ENCODE assay signal across 12 cellular contexts in genomic region chr1:202210370-202210769, GRCh38. TPM values are rescaled to one million over a fixed set of nuclear protein-coding genes. Genes with fewer than 3 reads are reported as not detected.
A peak's percentile ranks its signal among the peaks of the same experiment; 100 is the strongest.
DNase-seq lines count a peak whose midpoint lies in the region; ATAC-seq, FAIRE-seq and TF ChIP-seq lines count a peak whose summit lies in the region.
"Had no signal": no experiment of that assay in that cellular context is flagged by ENCODE, and none has a peak within 500 bp of the region (broad histone marks: within the 10 kb centered on the region; RNA-seq: fewer than 3 reads in every experiment).

No MANE protein-coding gene starts in this region.

- in situ Hi-C loops in K562 (cut with MboI): loop anchor here (25.0 kb wide), 1 partner anchor 102 kb away; no protein-coding TSS in a partner anchor

- peak in 1 of 2 experiments; percentile 21; a peak in 1 of 4 replicates for TF ChIP-seq RAD21 in K562 (CRISPR knock-in tag; conservative IDR thresholded peaks at IDR 0.05 in 1 of 2, IDR thresholded peaks at IDR 0.05 in 1 of 2)

- H4K20me1 ChIP-seq in K562 (replicated peaks; ENCODE audit: control insufficient read depth, insufficient read depth, low read length): peaks cover 14% of the 10 kb centered on the region; the same call in 1 of the 2 replicates
- no peaks in the 10 kb centered on the region for H4K20me1 ChIP-seq in osteoblast (ENCODE audit: insufficient read depth, low read length)

- BruUV-seq in K562 (replicated peaks; lab: Mats Ljungman, UMichigan): no TSS peak

- H3K4me3 ChIP-seq in K562 (no peak overlapping the region), prostate gland (no peak overlapping the region), osteoblast (ENCODE audit: insufficient read depth, low read length) (no peak overlapping the region)
- H3K4me3 ChIP-seq: dorsolateral prefrontal cortex had no signal

- H3K9me1 ChIP-seq in K562 (ENCODE audit: control insufficient read depth, insufficient read depth, low read length): no peaks in the 10 kb centered on the region

- TF ChIP-seq POLR2A in K562 (conservative IDR thresholded peaks at IDR 0.05) (no peak), prostate gland (IDR thresholded peaks at IDR 0.05) (no peak)

- TF ChIP-seq EP300 in K562 (IDR thresholded peaks at IDR 0.05; ENCODE audit: low read length): no peak

- no peaks in the 10 kb centered on the region for H3K36me3 Mint-ChIP-seq in stimulated activated naive B cell treated with anti-CD40 and anti-IgM and Interleukin-4, amounts not matched to agents 10 μg/mL and 1 μg/mL and 100 μg/mL, for 72 hours
- H3K36me3 Mint-ChIP-seq: activated CD4-positive, alpha-beta memory T cell treated with anti-CD3 and anti-CD28 coated beads for 36 hours had no signal

- peaks cover 34 to 56% of the 10 kb centered on the region in 2 experiments; a peak in 4 of 5 replicates for H3K27me3 ChIP-seq in K562 (ENCODE audit: control insufficient read depth in 2 of 2, insufficient read depth in 2 of 2, low read length in 2 of 2)
- H3K27me3 ChIP-seq in prostate gland (replicated peaks; ENCODE audit: insufficient read depth): no peaks in the 10 kb centered on the region
- H3K27me3 ChIP-seq in osteoblast (ENCODE audit: insufficient read depth, low read length): peaks cover 50% of the 10 kb centered on the region

- 0% methylated on average over 5 of the region's 5 CpGs for WGBS in K562 (ENCODE audit: insufficient coverage, low coverage, missing lambda C conversion rate)
- 15% methylated on average over 5 of the region's 5 CpGs for WGBS in prostate gland

- H3K27ac Mint-ChIP-seq in stimulated activated naive B cell treated with anti-CD40 and anti-IgM and Interleukin-4, amounts not matched to agents 10 μg/mL and 1 μg/mL and 100 μg/mL, for 72 hours: no peak overlapping the region
- H3K27ac Mint-ChIP-seq: activated CD4-positive, alpha-beta memory T cell treated with anti-CD3 and anti-CD28 coated beads for 36 hours had no signal

- ATAC-seq in K562 (peak; percentile 79), HG02642 (IDR thresholded peaks at IDR 0.05; ENCODE audit: poor library complexity, unreplicated experiment) (no peak)
- no peak for ATAC-seq in stimulated activated naive B cell treated with anti-CD40 and anti-IgM and Interleukin-4, amounts not matched to agents 10 μg/mL and 1 μg/mL and 100 μg/mL, for 72 hours (replicated peaks)
- ATAC-seq: left ventricle myocardium superior had no signal

- POLR2A ChIA-PET in K562 (lab: Yijun Ruan, JAX): no interaction called here

- no peak overlapping the region for H3K4me3 Mint-ChIP-seq in stimulated activated naive B cell treated with anti-CD40 and anti-IgM and Interleukin-4, amounts not matched to agents 10 μg/mL and 1 μg/mL and 100 μg/mL, for 72 hours
- H3K4me3 Mint-ChIP-seq: activated CD4-positive, alpha-beta memory T cell treated with anti-CD3 and anti-CD28 coated beads for 36 hours had no signal

- TF ChIP-seq CTCF in K562 (IDR thresholded peaks at IDR 0.05 in 2 of 3, conservative IDR thresholded peaks at IDR 0.05 in 1 of 3; ENCODE audit: insufficient read depth in 2 of 3, low read depth in 1 of 3, low read length in 3 of 3) (peak in 2 of 3 experiments; percentile 24 to 45; a peak in 2 of 6 replicates), prostate gland (IDR thresholded peaks at IDR 0.05) (peak in 2 of 4 experiments; percentile 22 to 26), osteoblast (IDR thresholded peaks at IDR 0.05; ENCODE audit: extremely low read depth, low read depth, low read length) (no peak)

- no peak overlapping the region for H3K9ac ChIP-seq in K562 (ENCODE audit: insufficient read depth in 1 of 2, low read depth in 2 of 2, low read length in 2 of 2)

- H3K9me3 ChIP-seq in K562 (replicated peaks; ENCODE audit: control insufficient read depth, insufficient read depth, low read depth, low read length): no peaks in the 10 kb centered on the region
- H3K9me3 ChIP-seq in prostate gland: no peaks in the 10 kb centered on the region
- H3K9me3 ChIP-seq in osteoblast (ENCODE audit: low read depth, low read length): no peaks in the 10 kb centered on the region

- H2AFZ ChIP-seq in K562 (ENCODE audit: low read depth, low read length) (no peak overlapping the region), osteoblast (ENCODE audit: low read length) (no peak overlapping the region)

- peaks cover 6 to 9% of the 10 kb centered on the region in 2 donors for H3K4me1 Mint-ChIP-seq in stimulated activated naive B cell treated with anti-CD40 and anti-IgM and Interleukin-4, amounts not matched to agents 10 μg/mL and 1 μg/mL and 100 μg/mL, for 72 hours

- intact Hi-C loops in K562 (cut with micrococcal nuclease) (no loop called here), prostate gland (cut with DNase I) (no loop called here)

- H3K27me3 Mint-ChIP-seq in stimulated activated naive B cell treated with anti-CD40 and anti-IgM and Interleukin-4, amounts not matched to agents 10 μg/mL and 1 μg/mL and 100 μg/mL, for 72 hours: peaks cover 48 to 63% of the 10 kb centered on the region in 2 donors

- no peaks in the 10 kb centered on the region for H3K36me3 ChIP-seq in K562 (ENCODE audit: control insufficient read depth, insufficient read depth, low read length)
- H3K36me3 ChIP-seq in prostate gland: no peaks in the 10 kb centered on the region
- no peaks in the 10 kb centered on the region for H3K36me3 ChIP-seq in osteoblast (ENCODE audit: insufficient read depth, low read length)

- FAIRE-seq in K562 (lab: Jason Lieb, UNC): no peak
- FAIRE-seq: A204.1 had no signal

- H3K4me2 ChIP-seq in K562 (ENCODE audit: insufficient read depth, low read length): no peak overlapping the region
- no peak overlapping the region for H3K4me2 ChIP-seq in osteoblast (ENCODE audit: insufficient read depth, low read length)

- CTCF ChIA-PET in K562 (lab: Yijun Ruan, JAX; ENCODE audit: low intra/inter-chr PET ratio): no interaction called here

- H3K4me1 ChIP-seq in K562 (replicated peaks in 1 of 2; ENCODE audit: control insufficient read depth in 2 of 2, insufficient read depth in 2 of 2, low read length in 2 of 2) (peaks cover 0 to 6% of the 10 kb centered on the region in 2 experiments; a peak in 2 of 5 replicates), prostate gland (replicated peaks) (peaks cover 4% of the 10 kb centered on the region), osteoblast (ENCODE audit: insufficient read depth, low read length) (no peaks in the 10 kb centered on the region)

- H3K9me3 Mint-ChIP-seq in stimulated activated naive B cell treated with anti-CD40 and anti-IgM and Interleukin-4, amounts not matched to agents 10 μg/mL and 1 μg/mL and 100 μg/mL, for 72 hours: no peaks in the 10 kb centered on the region
- H3K9me3 Mint-ChIP-seq: activated CD4-positive, alpha-beta memory T cell treated with anti-CD3 and anti-CD28 coated beads for 36 hours had no signal

- H3K27ac ChIP-seq in K562 (ENCODE audit: extremely low read depth, low read depth, low read length) (no peak overlapping the region), prostate gland (no peak overlapping the region), osteoblast (ENCODE audit: low read depth, low read length) (no peak overlapping the region)
- H3K27ac ChIP-seq: dorsolateral prefrontal cortex had no signal

- H3K79me2 ChIP-seq in K562 (ENCODE audit: control insufficient read depth, insufficient read depth, low read length) (no peaks in the 10 kb centered on the region), osteoblast (ENCODE audit: insufficient read depth, low read length) (no peaks in the 10 kb centered on the region)

- DNase-seq in DMS53 (lab: John Stamatoyannopoulos, UW): peak; percentile 73
- DNase-seq in DMS53 treated with DMSO at 0.1 percent for 48 hours (lab: John Stamatoyannopoulos, UW; ENCODE audit: unreplicated experiment): no peak
- DNase-seq in NCI-H2171 (lab: John Stamatoyannopoulos, UW): peak; percentile 95
- DNase-seq in K562 (ENCODE audit: extremely low read depth in 1 of 4, low spot score in 3 of 4): no peak
- peak; percentile 57 for DNase-seq in prostate gland (ENCODE audit: low spot score)
- DNase-seq in osteoblast (ENCODE audit: insufficient read length, low spot score, missing footprints): no peak
- no peak for DNase-seq in stimulated activated naive B cell treated with anti-CD40 and anti-IgM and Interleukin-4, amounts not matched to agents 10 μg/mL and 1 μg/mL and 100 μg/mL, for 72 hours
- DNase-seq: activated CD4-positive, alpha-beta memory T cell treated with anti-CD3 and anti-CD28 coated beads for 36 hours; left ventricle myocardium superior had no signal

RNA-seq across cellular contexts. Expression of gene LGR6, which starts 16.8 kb away (rescaled TPM):
- 0.72 and 0.77 TPM in 2 replicates for total RNA-seq in K562 (2011; cell fraction: chromatin; rRNA removed; ENCODE audit: low replicate concordance)
- total RNA-seq in K562 (2011; cell fraction: nucleolus; rRNA removed): 0.17 and 0.79 TPM in 2 replicates
- total RNA-seq in K562 (2011; cell fraction: nucleoplasm; rRNA removed): 0.66 and 0.76 TPM in 2 replicates
- total RNA-seq in K562 (2014; rRNA removed) (0.12 and 0.45 TPM in 2 replicates), K562 (2014; rRNA removed; fragmentation: Illumina TruSeq; extraction: Trizol) (0.11 and 0.13 TPM in 2 replicates), K562 (2015; rRNA removed; fragmentation: Illumina TruSeq; extraction: Trizol) (0.26 and 0.29 TPM in 2 replicates), K562 (2021) (0.20 and 0.31 TPM in 2 replicates), prostate gland (10 to 100 TPM in 1 of 2 donors, 1 to 10 TPM in 1; 8.0 to 25.6 TPM), osteoblast (not detected in 2 replicates)
- polyA plus RNA-seq in K562 (2011; rRNA removed) (0.14 and 0.47 TPM in 2 replicates), K562 (2014; fragmentation: Illumina TruSeq; extraction: Trizol) (0.21 and 0.54 TPM in 2 replicates), K562 (2014; fragmentation: Nextera tagmentation; extraction: Ambion mirVana) (under 1 TPM in 1 of 2 experiments, not detected in 1; 0.01 TPM), K562 (2014; rRNA removed) (0.12 and 0.42 TPM in 2 replicates)
- polyA plus RNA-seq in K562 (2011; cell fraction: cytosol; rRNA removed): 0.22 and 0.24 TPM in 2 replicates
- 1.2 and 1.8 TPM in 2 replicates for polyA plus RNA-seq in K562 (2011; cell fraction: nucleus; rRNA removed)
- 0.26 and 0.96 TPM in 2 replicates for polyA plus RNA-seq in K562 (2012)
- polyA minus RNA-seq in K562 (2011; rRNA and poly(A)+ RNA removed): not detected in 2 replicates
- polyA minus RNA-seq in K562 (2011; cell fraction: cytosol; rRNA and poly(A)+ RNA removed): not detected in 2 replicates
- polyA minus RNA-seq in K562 (2011; cell fraction: nucleus; rRNA and poly(A)+ RNA removed): 0.40 and 0.89 TPM in 2 replicates

RNA-seq across cellular contexts. Expression of gene PTPN7, which starts 50.0 kb away (rescaled TPM):
- total RNA-seq in K562 (2011; cell fraction: chromatin; rRNA removed; ENCODE audit: low replicate concordance): 135 and 260 TPM in 2 replicates
- 174 and 175 TPM in 2 replicates for total RNA-seq in K562 (2011; cell fraction: nucleolus; rRNA removed)
- total RNA-seq in K562 (2011; cell fraction: nucleoplasm; rRNA removed): 146 and 165 TPM in 2 replicates
- total RNA-seq in K562 (2014; rRNA removed): 121 and 126 TPM in 2 replicates
- total RNA-seq in K562 (2014; rRNA removed; fragmentation: Illumina TruSeq; extraction: Trizol): 61.7 and 65.6 TPM in 2 replicates
- 116 and 120 TPM in 2 replicates for total RNA-seq in K562 (2015; rRNA removed; fragmentation: Illumina TruSeq; extraction: Trizol)
- total RNA-seq in K562 (2021): 112 and 139 TPM in 2 replicates
- 80.7 and 176 TPM in 2 replicates for polyA plus RNA-seq in K562 (2011; rRNA removed)
- 155 and 163 TPM in 2 replicates for polyA plus RNA-seq in K562 (2011; cell fraction: cytosol; rRNA removed)
- polyA plus RNA-seq in K562 (2011; cell fraction: nucleus; rRNA removed): 215 and 278 TPM in 2 replicates
- 146 and 171 TPM in 2 replicates for polyA plus RNA-seq in K562 (2012)
- polyA plus RNA-seq in K562 (2014; fragmentation: Illumina TruSeq; extraction: Trizol): 144 and 189 TPM in 2 replicates
- polyA plus RNA-seq in K562 (2014; fragmentation: Nextera tagmentation; extraction: Ambion mirVana): 10 to 100 TPM; 18.7 to 19.8 TPM
- 123 and 128 TPM in 2 replicates for polyA plus RNA-seq in K562 (2014; rRNA removed)
- 58.0 and 78.3 TPM in 2 replicates for polyA minus RNA-seq in K562 (2011; rRNA and poly(A)+ RNA removed)
- 54.1 and 65.3 TPM in 2 replicates for polyA minus RNA-seq in K562 (2011; cell fraction: cytosol; rRNA and poly(A)+ RNA removed)
- 38.1 and 80.1 TPM in 2 replicates for polyA minus RNA-seq in K562 (2011; cell fraction: nucleus; rRNA and poly(A)+ RNA removed)
- 10 to 100 TPM in 1 of 2 donors, under 1 TPM in 1; 0.73 to 61.8 TPM for total RNA-seq in prostate gland
- total RNA-seq in osteoblast: not detected in 2 replicates

Comparison
In these comparisons a context has a peak if more than half of its experiments do, and no peak if none do; other contexts are left out.
1. DNase-seq: peak in DMS53 (single experiment), NCI-H2171 (single experiment) and prostate gland (single experiment); none in DMS53 treated with DMSO at 0.1 percent for 48 hours (single experiment), K562 (0 of 4), osteoblast (single experiment) and stimulated activated naive B cell treated with anti-CD40 and anti-IgM and Interleukin-4, amounts not matched to agents 10 μg/mL and 1 μg/mL and 100 μg/mL, for 72 hours (single experiment).